9 cellular contexts compared by ENCODE assay signal in the genomic region with DNA sequence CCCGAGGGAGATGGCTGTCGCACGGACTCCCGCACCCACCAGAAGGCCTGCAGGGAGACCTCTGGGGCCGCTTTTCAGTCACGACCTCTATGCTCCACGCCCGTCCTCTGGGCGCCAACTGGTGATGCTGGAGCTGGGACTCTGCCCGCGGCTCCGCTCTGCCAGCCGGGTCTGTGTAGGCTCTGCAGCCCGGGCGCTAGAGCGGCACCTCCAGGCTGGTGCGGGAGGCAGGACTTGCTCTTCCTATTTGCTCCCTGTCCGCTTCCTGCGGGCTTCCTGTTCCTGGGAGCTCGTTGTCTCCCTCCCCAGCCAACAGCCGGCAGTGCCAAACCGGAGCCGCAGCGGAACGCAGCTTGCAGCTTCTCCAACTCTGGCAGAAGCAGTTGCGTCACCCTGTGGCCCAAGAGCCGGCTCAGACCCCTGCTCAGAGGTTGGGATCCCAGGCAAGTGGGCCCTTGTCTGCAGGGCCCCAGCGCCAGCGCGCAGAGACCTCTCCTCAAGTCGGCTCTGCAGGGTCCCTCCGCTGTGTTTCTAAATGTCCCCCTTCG.
DNase-seq lines count a peak whose midpoint lies in the region; ATAC-seq, FAIRE-seq and TF ChIP-seq lines count a peak whose summit lies in the region.
"Had no signal": no experiment of that assay in that cellular context is flagged by ENCODE, and none has a peak within 500 bp of the region (broad histone marks: within the 10 kb centered on the region; RNA-seq: fewer than 3 reads in every experiment).

No MANE protein-coding gene starts in this region.

- peak overlapping the region; percentile 80 for H3K4me2 ChIP-seq in keratinocyte (ENCODE audit: control insufficient read depth, extremely low read depth, insufficient read depth, low read depth, low read length)

- no peaks in the 10 kb centered on the region for H3K79me2 ChIP-seq in keratinocyte (ENCODE audit: control insufficient read depth, insufficient read depth, low read length)

- H3K4me3 ChIP-seq in brain microvascular endothelial cell (ENCODE audit: low read depth, low read length), result peak overlapping the region; percentile 37
- H3K4me3 ChIP-seq in keratinocyte (ENCODE audit: control insufficient read depth in 2 of 3, extremely low read depth in 1 of 3, insufficient read depth in 2 of 3, low read depth in 1 of 3, low read length in 3 of 3), result peak overlapping the region in 1 of 3 experiments; percentile 40

- in situ Hi-C loops in brain microvascular endothelial cell (cut with HindIII; ENCODE audit: low pct_ligation_motif_present, low sequenced_read_pairs), result no loop called here

- no peaks in the 10 kb centered on the region; the same call in 1 of the 2 replicates for H3K9me3 Mint-ChIP-seq in HFFc6
- no peaks in the 10 kb centered on the region for H3K9me3 Mint-ChIP-seq in stimulated activated effector memory CD8-positive, alpha-beta T cell treated with anti-CD3 and anti-CD28 coated beads, Interleukin-12 subunit alpha, Interleukin-12 subunit beta, amount 100 ng/mL, for 72 hours

- dilution Hi-C loops in keratinocyte (cut with MboI; ENCODE audit: extremely low pct_ligation_motif_present, low sequenced_read_pairs), result no loop called here

- H3K9me1 ChIP-seq in keratinocyte (ENCODE audit: control insufficient read depth, extremely low read depth, insufficient read depth, low read length), result no peaks in the 10 kb centered on the region

- no peaks in the 10 kb centered on the region for H4K20me1 ChIP-seq in keratinocyte (ENCODE audit: control insufficient read depth, extremely low read depth, insufficient read depth, low read length)

- no peaks in the 10 kb centered on the region for H3K36me3 Mint-ChIP-seq in HFFc6 (ENCODE audit: low read depth)
- no peaks in the 10 kb centered on the region for H3K36me3 Mint-ChIP-seq in stimulated activated effector memory CD8-positive, alpha-beta T cell treated with anti-CD3 and anti-CD28 coated beads, Interleukin-12 subunit alpha, Interleukin-12 subunit beta, amount 100 ng/mL, for 72 hours

- TF ChIP-seq CTCF in HFFc6 (IDR thresholded peaks at IDR 0.05) (peak; percentile 29), brain microvascular endothelial cell (IDR thresholded peaks at IDR 0.05; ENCODE audit: low read depth, low read length, missing control alignments) (peak; percentile 70), keratinocyte (optimal IDR thresholded peaks at IDR 0.05 in 1 of 3, IDR thresholded peaks at IDR 0.05 in 1 of 3, conservative IDR thresholded peaks at IDR 0.05 in 1 of 3; ENCODE audit: extremely low read depth in 1 of 3, insufficient read depth in 2 of 3, low read length in 3 of 3) (peak; percentile 46 to 77 (median 69)), GM20000 (IDR thresholded peaks at IDR 0.05; ENCODE audit: extremely low read depth, missing control alignments) (no peak)

- H3K36me3 ChIP-seq in brain microvascular endothelial cell (replicated peaks), result no peaks in the 10 kb centered on the region
- H3K36me3 ChIP-seq in keratinocyte (ENCODE audit: control insufficient read depth in 2 of 2, extremely low read depth in 1 of 2, insufficient read depth in 2 of 2, low read length in 2 of 2), result no peaks in the 10 kb centered on the region

- H3K4me1 Mint-ChIP-seq in HFFc6 (ENCODE audit: low read depth), result no peaks in the 10 kb centered on the region
- no peaks in the 10 kb centered on the region for H3K4me1 Mint-ChIP-seq in stimulated activated effector memory CD8-positive, alpha-beta T cell treated with anti-CD3 and anti-CD28 coated beads, Interleukin-12 subunit alpha, Interleukin-12 subunit beta, amount 100 ng/mL, for 72 hours

- peaks cover 17% of the 10 kb centered on the region for H3K4me1 ChIP-seq in keratinocyte (ENCODE audit: control insufficient read depth, extremely low read depth, insufficient read depth, low read length)

- H3K9me3 ChIP-seq in keratinocyte (ENCODE audit: control insufficient read depth, low read depth, low read length), result no peaks in the 10 kb centered on the region

- H3K27me3 ChIP-seq in brain microvascular endothelial cell (replicated peaks) (no peaks in the 10 kb centered on the region), keratinocyte (ENCODE audit: control insufficient read depth, extremely low read depth, insufficient read depth, low read length) (no peaks in the 10 kb centered on the region)

- DNase-seq in HFFc6, result peak; percentile 30
- DNase-seq in brain microvascular endothelial cell, result peak; percentile 50
- peak; percentile 40 for DNase-seq in keratinocyte (ENCODE audit: low read depth, low spot score)
- DNase-seq in stimulated activated effector memory CD8-positive, alpha-beta T cell treated with anti-CD3 and anti-CD28 coated beads, Interleukin-12 subunit alpha, Interleukin-12 subunit beta, amount 100 ng/mL, for 72 hours (ENCODE audit: low spot score in 2 of 2), result no peak
- DNase-seq in NCI-H2081 treated with DMSO at 0.1 percent for 48 hours (lab: John Stamatoyannopoulos, UW), result no peak
- DNase-seq in GM20000 (ENCODE audit: low spot score), result no peak

- no peak overlapping the region for H3K27ac ChIP-seq in brain microvascular endothelial cell
- no peak overlapping the region for H3K27ac ChIP-seq in keratinocyte (ENCODE audit: control insufficient read depth, insufficient read depth, low read length)

- peak; percentile 33 for ATAC-seq in stimulated activated effector memory CD8-positive, alpha-beta T cell treated with anti-CD3 and anti-CD28 coated beads, Interleukin-12 subunit alpha, Interleukin-12 subunit beta, amount 100 ng/mL, for 72 hours
- no peak for ATAC-seq in GM21717 (IDR thresholded peaks at IDR 0.05; ENCODE audit: unreplicated experiment)
- no peak for ATAC-seq in GM19467 (IDR thresholded peaks at IDR 0.05; ENCODE audit: unreplicated experiment)

- no peak overlapping the region for H3K4me3 Mint-ChIP-seq in HFFc6
- no peak overlapping the region for H3K4me3 Mint-ChIP-seq in stimulated activated effector memory CD8-positive, alpha-beta T cell treated with anti-CD3 and anti-CD28 coated beads, Interleukin-12 subunit alpha, Interleukin-12 subunit beta, amount 100 ng/mL, for 72 hours
- H3K4me3 Mint-ChIP-seq: activated naive CD8-positive, alpha-beta T cell had no signal

- no peak for FAIRE-seq in keratinocyte (lab: Jason Lieb, UNC)

- peak overlapping the region; percentile 69 for H2AFZ ChIP-seq in keratinocyte (ENCODE audit: control insufficient read depth, low read length)

- no peak overlapping the region for H3K27ac Mint-ChIP-seq in HFFc6
- H3K27ac Mint-ChIP-seq in stimulated activated effector memory CD8-positive, alpha-beta T cell treated with anti-CD3 and anti-CD28 coated beads, Interleukin-12 subunit alpha, Interleukin-12 subunit beta, amount 100 ng/mL, for 72 hours, result no peak overlapping the region
- H3K27ac Mint-ChIP-seq: activated naive CD8-positive, alpha-beta T cell had no signal

- peaks cover 26% of the 10 kb centered on the region for H3K27me3 Mint-ChIP-seq in HFFc6 (ENCODE audit: insufficient read depth)

- H3K9ac ChIP-seq in keratinocyte (ENCODE audit: control insufficient read depth, extremely low read depth, insufficient read depth, low read length), result no peak overlapping the region

Comparison
In these comparisons a context has a peak if more than half of its experiments do, and no peak if none do; other contexts are left out.
1. DNase-seq: peak in HFFc6 (single experiment), brain microvascular endothelial cell (single experiment) and keratinocyte (single experiment); none in stimulated activated effector memory CD8-positive, alpha-beta T cell treated with anti-CD3 and anti-CD28 coated beads, Interleukin-12 subunit alpha, Interleukin-12 subunit beta, amount 100 ng/mL, for 72 hours (0 of 2), NCI-H2081 treated with DMSO at 0.1 percent for 48 hours (single experiment) and GM20000 (single experiment).